ENCODE assay signal across 21 cellular contexts in genomic region chr7:52726493-52726892, GRCh38.
"Had no signal": no experiment of that assay in that cellular context is flagged by ENCODE, and none has a peak within 500 bp of the region (broad histone marks: within the 10 kb centered on the region; RNA-seq: fewer than 3 reads in every experiment).

No MANE protein-coding gene starts in this region.

- H2AFZ ChIP-seq: neural progenitor cell, parathyroid adenoma had no signal

- H3K9ac ChIP-seq: neural progenitor cell, parathyroid adenoma had no signal

- H3K36me3 ChIP-seq: lower lobe of right lung, neural progenitor cell, right atrium auricular region, stomach, thyroid gland, vagina had no signal

- H3K4me3 ChIP-seq: lower lobe of right lung, neural progenitor cell, right atrium auricular region, stomach, thyroid gland, vagina had no signal

- H3K27ac ChIP-seq: lower lobe of right lung, neural progenitor cell, parathyroid adenoma, right atrium auricular region, stomach, thyroid gland, vagina had no signal

- H3K27me3 ChIP-seq: neural progenitor cell, right atrium auricular region, stomach, thyroid gland, vagina had no signal

- ATAC-seq: effector memory CD8-positive, alpha-beta T cell; left ventricle myocardium superior; lower lobe of right lung; naive thymus-derived CD4-positive, alpha-beta T cell; sciatic nerve; stimulated activated effector memory CD8-positive, alpha-beta T cell treated with anti-CD3 and anti-CD28 coated beads, Interleukin-12 subunit alpha, Interleukin-12 subunit beta, amount 100 ng/mL, for 72 hours had no signal

- H3K4me1 ChIP-seq: lower lobe of right lung, neural progenitor cell, parathyroid adenoma, right atrium auricular region, stomach, thyroid gland, vagina had no signal

- H3K79me2 ChIP-seq: parathyroid adenoma had no signal

- H3K4me2 ChIP-seq: neural progenitor cell had no signal

- H3K9me3 ChIP-seq: lower lobe of right lung, right atrium auricular region, thyroid gland, vagina had no signal

- DNase-seq: cortex of kidney; effector memory CD8-positive, alpha-beta T cell; hypothalamus; immature natural killer cell; islet precursor cell; kidney glomerular epithelial cell; left ventricle myocardium superior; lower lobe of right lung; naive thymus-derived CD4-positive, alpha-beta T cell; stimulated activated CD4-positive, alpha-beta T cell treated with anti-CD3 and anti-CD28 coated beads, Interleukin-2, amount 100 ng/mL, for 24 hours; stimulated activated CD4-positive, alpha-beta T cell treated with anti-CD3 and anti-CD28 coated beads, Interleukin-4, amount 100 ng/mL, for 24 hours; stimulated activated naive CD4-positive, alpha-beta T cell treated with Interleukin-2 at 50 U/mL for 16 hours; stomach; thyroid gland; trophoblast cell had no signal
